In genomic region chr13:58979851-58980250, GRCh38 we compare ENCODE assay signal across 16 cellular contexts.
A peak's percentile ranks its signal among the peaks of the same experiment; 100 is the strongest.
DNase-seq lines count a peak whose midpoint lies in the region; ATAC-seq, FAIRE-seq and TF ChIP-seq lines count a peak whose summit lies in the region.
"Had no signal": no experiment of that assay in that cellular context is flagged by ENCODE, and none has a peak within 500 bp of the region (broad histone marks: within the 10 kb centered on the region; RNA-seq: fewer than 3 reads in every experiment).

No MANE protein-coding gene starts in this region.

- H4K20me1 ChIP-seq in IMR-90 (ENCODE audit: insufficient read depth, low read length) (no peaks in the 10 kb centered on the region), H1 (replicated peaks in 1 of 2; ENCODE audit: control insufficient read depth in 1 of 2, insufficient read depth in 2 of 2, low read length in 2 of 2) (no peaks in the 10 kb centered on the region), smooth muscle cell (ENCODE audit: low read depth) (no peaks in the 10 kb centered on the region)

- intact Hi-C loops in IMR-90 (cut with micrococcal nuclease), result no loop called here

- POLR2A ChIA-PET in IMR-90 (lab: Charles Lee; ENCODE audit: unreplicated experiment), result no interaction called here
- POLR2A ChIA-PET in H1 (lab: Charles Lee; ENCODE audit: partially characterized antibody), result no interaction called here

- H3K23me2 ChIP-seq in H1 (ENCODE audit: low read depth, low read length), result no peaks in the 10 kb centered on the region

- no peak for TF ChIP-seq CTCF in IMR-90 (conservative IDR thresholded peaks at IDR 0.05; ENCODE audit: low read depth, low read length)
- no peak for TF ChIP-seq CTCF in H1 (IDR thresholded peaks at IDR 0.05; ENCODE audit: control extremely low read depth in 1 of 3, insufficient read depth in 1 of 3, low read depth in 1 of 3, low read length in 3 of 3)
- TF ChIP-seq CTCF in smooth muscle cell (IDR thresholded peaks at IDR 0.05; ENCODE audit: borderline replicate concordance, insufficient read depth, poor library complexity, severe bottlenecking), result no peak

- no peak overlapping the region for H2AFZ ChIP-seq in IMR-90 (replicated peaks; ENCODE audit: low read length, poor library complexity)
- peak overlapping the region; percentile 49; the same call in 1 of the 2 replicates for H2AFZ ChIP-seq in H1 (ENCODE audit: low read length)
- H2AFZ ChIP-seq in smooth muscle cell (ENCODE audit: low read depth), result peak overlapping the region; percentile 37

- H3K9me1 ChIP-seq in IMR-90 (ENCODE audit: insufficient read depth, low read length), result no peaks in the 10 kb centered on the region

- H3K18ac ChIP-seq in IMR-90 (ENCODE audit: low read depth, low read length) (no peak overlapping the region), H1 (ENCODE audit: extremely low read depth, low read length) (no peak overlapping the region)

- H4K91ac ChIP-seq in IMR-90 (ENCODE audit: insufficient read depth, low read depth, low read length), result no peak overlapping the region
- no peak overlapping the region for H4K91ac ChIP-seq in H1 (replicated peaks; ENCODE audit: insufficient read length, low read length)

- no TSS peak for BruUV-seq in IMR-90 (replicated peaks; lab: Mats Ljungman, UMichigan)

- H3K4ac ChIP-seq in IMR-90 (ENCODE audit: low read depth, low read length) (no peak overlapping the region), H1 (replicated peaks; ENCODE audit: insufficient read length, low read depth, low read length) (no peak overlapping the region)

- H3K9ac ChIP-seq in IMR-90 (ENCODE audit: low read depth, low read length) (no peak overlapping the region), H1 (replicated peaks in 1 of 4; ENCODE audit: extremely low read depth in 1 of 4, low read depth in 3 of 4, low read length in 3 of 4) (no peak overlapping the region), smooth muscle cell (ENCODE audit: low read depth) (no peak overlapping the region)

- no peaks in the 10 kb centered on the region for H3K36me3 ChIP-seq in IMR-90 (ENCODE audit: control insufficient read depth, insufficient read depth, low read length)
- no peaks in the 10 kb centered on the region for H3K36me3 ChIP-seq in H1 (ENCODE audit: control insufficient read depth in 2 of 4, insufficient read depth in 4 of 4, low read length in 3 of 4)
- peaks cover 4% of the 10 kb centered on the region for H3K36me3 ChIP-seq in smooth muscle cell (ENCODE audit: low read depth)

- no peaks in the 10 kb centered on the region for H3K27me3 ChIP-seq in IMR-90 (ENCODE audit: control insufficient read depth, insufficient read depth, low read length)
- H3K27me3 ChIP-seq in H1 (replicated peaks in 1 of 4; ENCODE audit: control insufficient read depth in 3 of 4, extremely low read depth in 1 of 4, insufficient read depth in 3 of 4, low read length in 3 of 4), result no peaks in the 10 kb centered on the region
- no peaks in the 10 kb centered on the region for H3K27me3 ChIP-seq in smooth muscle cell (ENCODE audit: low read depth)

- H3K27ac ChIP-seq in IMR-90 (ENCODE audit: insufficient read depth, low read length) (no peak overlapping the region), H1 (ENCODE audit: low read depth, low read length) (no peak overlapping the region), smooth muscle cell (ENCODE audit: low read depth) (no peak overlapping the region)

- H2BK20ac ChIP-seq in IMR-90 (ENCODE audit: low read depth, low read length) (no peak overlapping the region), H1 (ENCODE audit: low read length) (no peak overlapping the region)

- CTCF ChIA-PET in IMR-90 (lab: Yijun Ruan, JAX), result interaction anchor here (1.2 kb wide), 1 partner anchor 9 kb away, joined by 3 read pairs; no protein-coding TSS in a partner anchor
- CTCF ChIA-PET in H1 (lab: Charles Lee; ENCODE audit: partially characterized antibody), result interaction anchor here (1.2 kb wide), 1 partner anchor 21 kb away, joined by 5 read pairs; no protein-coding TSS in a partner anchor

- H3K9me3 ChIP-seq in IMR-90 (ENCODE audit: control insufficient read depth, insufficient read depth, low read length) (no peaks in the 10 kb centered on the region), H1 (ENCODE audit: insufficient read depth in 2 of 2, low read depth in 1 of 2, low read length in 1 of 2) (no peaks in the 10 kb centered on the region), smooth muscle cell (replicated peaks; ENCODE audit: low read depth) (no peaks in the 10 kb centered on the region)

- TF ChIP-seq RAD21 in IMR-90 (IDR thresholded peaks at IDR 0.05; ENCODE audit: low read length) (no peak), H1 (IDR thresholded peaks at IDR 0.05 in 1 of 2, conservative IDR thresholded peaks at IDR 0.05 in 1 of 2; ENCODE audit: low read depth in 2 of 2, low read length in 2 of 2) (no peak)

- H3K4me3 ChIP-seq in IMR-90 (ENCODE audit: insufficient read depth, low read depth, low read length) (no peak overlapping the region), H1 (ENCODE audit: extremely low read depth in 1 of 4, insufficient read depth in 2 of 4, low read depth in 3 of 4, low read length in 4 of 4) (no peak overlapping the region), smooth muscle cell (no peak overlapping the region)

- dilution Hi-C loops in IMR-90 (cut with HindIII; ENCODE audit: low sequenced_read_pairs, unreplicated experiment), result no loop called here

- H2BK120ac ChIP-seq in IMR-90 (ENCODE audit: low read depth, low read length), result no peak overlapping the region
- no peak overlapping the region for H2BK120ac ChIP-seq in H1 (replicated peaks; ENCODE audit: low read depth, low read length)

- no peak for TF ChIP-seq POLR2A in IMR-90 (IDR thresholded peaks at IDR 0.05; ENCODE audit: low read depth, low read length)
- no peak for TF ChIP-seq POLR2A in H1 (IDR thresholded peaks at IDR 0.05; ENCODE audit: control extremely low read depth in 1 of 2, low read depth in 2 of 2, low read length in 2 of 2)

- H2AK9ac ChIP-seq in IMR-90 (replicated peaks; ENCODE audit: low read depth, low read length, poor library complexity), result no peak overlapping the region

- no peak overlapping the region for H2BK5ac ChIP-seq in IMR-90 (ENCODE audit: low read depth, low read length, poor library complexity, severe bottlenecking)
- H2BK5ac ChIP-seq in H1 (ENCODE audit: low read depth, low read length), result no peak overlapping the region

- FAIRE-seq in H1 (lab: Jason Lieb, UNC), result no peak
- FAIRE-seq: G401.6, GM12892 had no signal

- in situ Hi-C loops in IMR-90 (cut with MboI; ENCODE audit: low sequenced_read_pairs), result no loop called here

- no peak overlapping the region for H2BK12ac ChIP-seq in H1 (ENCODE audit: low read depth, low read length)

- H2AK5ac ChIP-seq in IMR-90 (ENCODE audit: low read depth, low read length) (no peak overlapping the region), H1 (ENCODE audit: low read depth, low read length) (no peak overlapping the region)

- no peak overlapping the region for H3K23ac ChIP-seq in IMR-90 (ENCODE audit: low read depth, low read length)
- no peak overlapping the region for H3K23ac ChIP-seq in H1 (ENCODE audit: insufficient read length)

- H3K56ac ChIP-seq in IMR-90 (ENCODE audit: extremely low read depth, insufficient read depth, low read length), result no peak overlapping the region
- H3K56ac ChIP-seq in H1 (replicated peaks; ENCODE audit: insufficient read length, low read depth, low read length), result no peak overlapping the region

- no peak for ATAC-seq in IMR-90 (ENCODE audit: low read depth)
- ATAC-seq: HCT116 had no signal

- H3K4me1 ChIP-seq in IMR-90 (ENCODE audit: control insufficient read depth, insufficient read depth, low read length) (no peaks in the 10 kb centered on the region), H1 (replicated peaks in 1 of 4; ENCODE audit: control insufficient read depth in 3 of 4, insufficient read depth in 4 of 4, low read length in 3 of 4) (no peaks in the 10 kb centered on the region), smooth muscle cell (ENCODE audit: low read depth) (peaks cover 8% of the 10 kb centered on the region)

- DNase-seq in IMR-90 (no peak), OCI-M1 (lab: John Stamatoyannopoulos, UW) (peak; percentile 38), H1 (ENCODE audit: low read depth in 1 of 2, low spot score in 2 of 2) (no peak), smooth muscle cell (lab: John Stamatoyannopoulos, UW; ENCODE audit: unreplicated experiment) (no peak), NCI-H2081 (lab: John Stamatoyannopoulos, UW) (no peak), cortex of kidney (lab: John Stamatoyannopoulos, UW) (no peak), EL (no peak)
- DNase-seq: C1 segment of cervical spinal cord; Calu3; CD4-positive, alpha-beta memory T cell; COR-L47; DMS79 treated with DMSO at 0.1 percent for 48 hours; H9 had no signal

- H3K79me2 ChIP-seq in H1 (ENCODE audit: control insufficient read depth in 1 of 2, insufficient read depth in 2 of 2, low read length in 2 of 2) (no peaks in the 10 kb centered on the region), smooth muscle cell (ENCODE audit: low read depth) (no peaks in the 10 kb centered on the region)

- H4K8ac ChIP-seq in IMR-90 (ENCODE audit: low read depth in 2 of 2, low read length in 2 of 2) (no peak overlapping the region), H1 (ENCODE audit: extremely low read depth, insufficient read depth, low read length) (no peak overlapping the region)

- H3K14ac ChIP-seq in IMR-90 (replicated peaks; ENCODE audit: low read depth, low read length) (no peak overlapping the region), H1 (ENCODE audit: insufficient read length) (no peak overlapping the region)

- H3F3A ChIP-seq in smooth muscle cell (ENCODE audit: low read depth), result peaks cover 5% of the 10 kb centered on the region

- H3K4me2 ChIP-seq in IMR-90 (ENCODE audit: low read depth, low read length) (no peak overlapping the region), H1 (ENCODE audit: insufficient read depth in 1 of 2, low read depth in 2 of 2, low read length in 2 of 2) (no peak overlapping the region), smooth muscle cell (peak overlapping the region; percentile 18)

- no peak overlapping the region for H2BK15ac ChIP-seq in IMR-90 (ENCODE audit: low read depth, low read length)
- no peak overlapping the region for H2BK15ac ChIP-seq in H1 (ENCODE audit: low read length)

- H4K5ac ChIP-seq in IMR-90 (ENCODE audit: low read depth, low read length) (no peak overlapping the region), H1 (ENCODE audit: insufficient read length, low read depth, low read length) (no peak overlapping the region)

- TF ChIP-seq EP300 in H1 (IDR thresholded peaks at IDR 0.05; ENCODE audit: borderline replicate concordance in 1 of 2, low read depth in 2 of 2, low read length in 2 of 2), result no peak

- no CpG with 5 or more reads among the region's 2 CpGs for WGBS in IMR-90 (ENCODE audit: extremely low coverage in 2 of 2, insufficient read length in 1 of 2), 2 experiments
- WGBS in H1 (ENCODE audit: extremely low coverage in 1 of 2, insufficient coverage in 1 of 2, insufficient read length in 1 of 2, insufficient replicate concordance in 2 of 2, low coverage in 1 of 2, low lambda C conversion rate in 2 of 2, missing lambda C conversion rate in 1 of 2), 2 experiments, result 88% methylated on average over 2 of the region's 2 CpGs; no CpG with 5 or more reads in 1 of the 2 experiments
- 90% methylated on average over 2 of the region's 2 CpGs for WGBS in smooth muscle cell (ENCODE audit: low lambda C conversion rate)

- H3K79me1 ChIP-seq in IMR-90 (ENCODE audit: low read depth in 1 of 2, low read length in 2 of 2) (no peaks in the 10 kb centered on the region), H1 (ENCODE audit: low read depth, low read length) (no peaks in the 10 kb centered on the region)
